In the genomic region with DNA sequence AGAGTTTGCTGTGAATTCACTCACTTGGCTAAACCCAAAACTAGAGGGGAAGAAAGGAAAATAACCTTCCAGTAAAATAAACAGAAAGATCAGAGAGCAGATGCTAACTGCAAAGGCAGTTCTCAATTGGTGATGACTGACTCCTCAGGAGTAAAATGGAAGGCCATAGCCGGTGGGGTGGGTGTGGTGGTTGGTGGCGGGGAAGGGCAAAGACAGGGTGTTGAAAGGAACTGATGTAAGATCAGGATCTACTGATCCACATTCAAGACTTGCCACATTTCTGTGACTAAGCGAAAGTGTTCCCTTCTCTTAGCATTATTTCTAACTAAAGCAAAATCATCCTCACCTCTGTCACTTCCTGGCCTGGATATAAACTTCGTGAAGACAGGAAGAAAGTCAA, we compare ENCODE assay signal across 16 cellular contexts. TPM values are rescaled to one million over a fixed set of nuclear protein-coding genes. Genes with fewer than 3 reads are reported as not detected.
DNase-seq lines count a peak whose midpoint lies in the region; TF ChIP-seq lines count a peak whose summit lies in the region.
"Had no signal": no experiment of that assay in that cellular context is flagged by ENCODE, and none has a peak within 500 bp of the region (broad histone marks: within the 10 kb centered on the region; RNA-seq: fewer than 3 reads in every experiment).

No MANE protein-coding gene starts in this region.

- intact Hi-C loops in ascending aorta (cut with DNase I): no loop called here

- peak; percentile 27 for DNase-seq in T-helper 2 cell treated with Interferon-gamma antibody and Interleukin-4, amounts not matched to agents 5 μg/mL and 100 μg/mL, for 36 hours (ENCODE audit: low spot score)
- DNase-seq in T-helper 2 cell (no peak), ascending aorta (ENCODE audit: low spot score in 2 of 2) (no peak), erythroblast (lab: John Stamatoyannopoulos, UW) (no peak), DMS79 (lab: John Stamatoyannopoulos, UW) (no peak), suprapubic skin (ENCODE audit: low spot score in 2 of 2) (no peak)
- peak; percentile 68 for DNase-seq in stimulated activated CD4-positive, alpha-beta T cell treated with anti-CD3 and anti-CD28 coated beads, Interleukin-1b, Interleukin-23, amount 100 ng/mL, for 48 hours
- DNase-seq: adrenal gland, NCI-H526 treated with DMSO at 0.1 percent for 48 hours had no signal

- H3K9me3 Mint-ChIP-seq in T-helper 2 cell treated with Interferon-gamma antibody and Interleukin-4, amounts not matched to agents 5 μg/mL and 100 μg/mL, for 36 hours: no peaks in the 10 kb centered on the region
- peaks cover 5% of the 10 kb centered on the region for H3K9me3 Mint-ChIP-seq in T-helper 1 cell treated with Interleukin-12 subunit alpha and Interleukin-12 subunit beta and Interleukin-4 antibody, amounts not matched to agents 30 μg/mL and 1 μg/mL, for 36 hours

- H3K36me3 Mint-ChIP-seq in T-helper 2 cell treated with Interferon-gamma antibody and Interleukin-4, amounts not matched to agents 5 μg/mL and 100 μg/mL, for 36 hours (ENCODE audit: low read depth): no peaks in the 10 kb centered on the region
- no peaks in the 10 kb centered on the region for H3K36me3 Mint-ChIP-seq in T-helper 1 cell treated with Interleukin-12 subunit alpha and Interleukin-12 subunit beta and Interleukin-4 antibody, amounts not matched to agents 30 μg/mL and 1 μg/mL, for 36 hours (ENCODE audit: low read depth)

- H3K27me3 ChIP-seq in ascending aorta (no peaks in the 10 kb centered on the region), suprapubic skin (no peaks in the 10 kb centered on the region)
- H3K27me3 ChIP-seq: adrenal gland had no signal

- H3K36me3 ChIP-seq in ascending aorta (peaks cover 21 to 39% of the 10 kb centered on the region in 2 donors), suprapubic skin (no peaks in the 10 kb centered on the region)
- H3K36me3 ChIP-seq: adrenal gland had no signal

- TF ChIP-seq CTCF in ascending aorta (IDR thresholded peaks at IDR 0.05) (no peak), suprapubic skin (IDR thresholded peaks at IDR 0.05) (no peak)

- H3K27ac Mint-ChIP-seq in T-helper 2 cell treated with Interferon-gamma antibody and Interleukin-4, amounts not matched to agents 5 μg/mL and 100 μg/mL, for 36 hours: peak overlapping the region; percentile 77
- peak overlapping the region; percentile 68 for H3K27ac Mint-ChIP-seq in T-helper 1 cell treated with Interleukin-12 subunit alpha and Interleukin-12 subunit beta and Interleukin-4 antibody, amounts not matched to agents 30 μg/mL and 1 μg/mL, for 36 hours
- H3K27ac Mint-ChIP-seq: progenitor cell of endocrine pancreas had no signal

- H3K4me1 Mint-ChIP-seq in T-helper 2 cell treated with Interferon-gamma antibody and Interleukin-4, amounts not matched to agents 5 μg/mL and 100 μg/mL, for 36 hours (ENCODE audit: low read depth): peaks cover 46% of the 10 kb centered on the region
- peaks cover 23% of the 10 kb centered on the region for H3K4me1 Mint-ChIP-seq in T-helper 1 cell treated with Interleukin-12 subunit alpha and Interleukin-12 subunit beta and Interleukin-4 antibody, amounts not matched to agents 30 μg/mL and 1 μg/mL, for 36 hours (ENCODE audit: low read depth)

- WGBS in suprapubic skin: 67% methylated on average over 4 of the region's 4 CpGs

- H3K27ac ChIP-seq in ascending aorta: peak overlapping the region; percentile 91 to 95
- no peak overlapping the region for H3K27ac ChIP-seq in suprapubic skin
- H3K27ac ChIP-seq: A549 had no signal

- TF ChIP-seq EP300 in suprapubic skin (IDR thresholded peaks at IDR 0.05): no peak

- no peaks in the 10 kb centered on the region for H3K9me3 ChIP-seq in ascending aorta
- H3K9me3 ChIP-seq in suprapubic skin: no peaks in the 10 kb centered on the region
- H3K9me3 ChIP-seq: A549, adrenal gland had no signal

- TF ChIP-seq POLR2A in erythroblast (IDR thresholded peaks at IDR 0.05; ENCODE audit: low read length) (no peak), suprapubic skin (IDR thresholded peaks at IDR 0.05) (no peak)

- H3K4me3 ChIP-seq in ascending aorta (peak overlapping the region in 1 of 2 donors; percentile 3), suprapubic skin (no peak overlapping the region)
- H3K4me3 ChIP-seq: A549, adrenal gland had no signal

- peak overlapping the region; percentile 22 for H3K4me3 Mint-ChIP-seq in T-helper 2 cell treated with Interferon-gamma antibody and Interleukin-4, amounts not matched to agents 5 μg/mL and 100 μg/mL, for 36 hours
- no peak overlapping the region for H3K4me3 Mint-ChIP-seq in T-helper 1 cell treated with Interleukin-12 subunit alpha and Interleukin-12 subunit beta and Interleukin-4 antibody, amounts not matched to agents 30 μg/mL and 1 μg/mL, for 36 hours

- peaks cover 3% of the 10 kb centered on the region for H3K27me3 Mint-ChIP-seq in T-helper 2 cell treated with Interferon-gamma antibody and Interleukin-4, amounts not matched to agents 5 μg/mL and 100 μg/mL, for 36 hours (ENCODE audit: low read depth)
- peaks cover 4% of the 10 kb centered on the region for H3K27me3 Mint-ChIP-seq in T-helper 1 cell treated with Interleukin-12 subunit alpha and Interleukin-12 subunit beta and Interleukin-4 antibody, amounts not matched to agents 30 μg/mL and 1 μg/mL, for 36 hours (ENCODE audit: low read depth)

- peaks cover 47 to 66% of the 10 kb centered on the region in 2 donors for H3K4me1 ChIP-seq in ascending aorta
- H3K4me1 ChIP-seq in suprapubic skin: peaks cover 41% of the 10 kb centered on the region
- H3K4me1 ChIP-seq: A549 had no signal

RNA-seq across cellular contexts. Expression of gene TC2N, which starts 26.3 kb away (rescaled TPM):
- 37.8 TPM for total RNA-seq in ascending aorta
- total RNA-seq in suprapubic skin: 10 to 100 TPM; 28.0 to 61.7 (median 33.4) TPM
- total RNA-seq: G401, LHCN-M2, myocyte, RPMI7951 had no signal

RNA-seq across cellular contexts. Expression of gene FBLN5, which starts 53.8 kb away (rescaled TPM):
- 280 TPM for total RNA-seq in ascending aorta
- total RNA-seq in suprapubic skin: 10 to 100 TPM; 20.3 to 44.3 (median 37.2) TPM

Comparison
In these comparisons a context has a peak if more than half of its experiments do, and no peak if none do; other contexts are left out.
1. DNase-seq: peak in T-helper 2 cell treated with Interferon-gamma antibody and Interleukin-4, amounts not matched to agents 5 μg/mL and 100 μg/mL, for 36 hours (single experiment) and stimulated activated CD4-positive, alpha-beta T cell treated with anti-CD3 and anti-CD28 coated beads, Interleukin-1b, Interleukin-23, amount 100 ng/mL, for 48 hours (single experiment); none in T-helper 2 cell (0 of 5), ascending aorta (0 of 2), erythroblast (0 of 2), DMS79 (single experiment) and suprapubic skin (0 of 2).